Comparison of ENCODE assay signal across 13 cellular contexts in the genomic region with DNA sequence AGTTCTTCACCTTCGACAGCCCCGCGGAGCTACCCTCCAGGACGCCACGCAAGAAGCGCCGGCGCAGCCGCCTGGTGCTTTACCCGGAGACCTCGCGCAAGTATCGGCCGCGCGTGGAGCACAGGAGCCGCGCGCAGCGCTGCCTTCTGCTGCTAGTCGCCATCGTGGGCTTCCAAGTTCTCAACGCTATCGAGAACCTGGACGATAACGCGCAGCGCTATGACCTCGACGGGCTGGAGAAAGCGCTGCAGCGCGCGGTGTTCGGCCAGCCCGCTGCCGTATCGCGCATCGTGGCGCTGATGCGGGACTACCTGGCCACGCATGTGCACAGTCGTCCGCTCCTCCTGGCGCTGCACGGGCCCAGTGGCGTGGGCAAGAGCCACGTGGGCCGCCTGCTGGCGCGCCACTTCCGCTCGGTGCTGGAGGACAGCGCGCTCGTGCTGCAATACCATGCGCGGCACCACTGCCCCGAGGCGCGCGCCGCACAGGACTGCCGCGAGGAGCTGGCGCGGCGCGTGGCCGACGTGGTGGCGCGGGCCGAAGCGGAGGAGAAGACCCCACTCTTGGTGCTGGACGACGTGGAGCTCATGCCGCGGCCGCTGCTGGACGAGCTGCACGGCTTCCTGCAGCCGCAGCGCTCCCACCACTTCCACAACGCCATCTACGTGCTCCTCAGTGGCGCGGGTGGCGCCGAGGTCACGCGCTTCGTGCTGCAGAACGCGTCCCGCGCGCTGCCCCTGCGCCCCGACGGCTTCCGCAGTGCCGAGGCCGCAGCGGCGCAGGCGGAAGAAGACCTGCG. TPM values are rescaled to one million over a fixed set of nuclear protein-coding genes. Genes with fewer than 3 reads are reported as not detected.
DNase-seq lines count a peak whose midpoint lies in the region; TF ChIP-seq lines count a peak whose summit lies in the region.
"Had no signal": no experiment of that assay in that cellular context is flagged by ENCODE, and none has a peak within 500 bp of the region (broad histone marks: within the 10 kb centered on the region; RNA-seq: fewer than 3 reads in every experiment).

No MANE protein-coding gene starts in this region.

- no peak for TF ChIP-seq EP300 in stomach (IDR thresholded peaks at IDR 0.05)

- peak overlapping the region; percentile 69; the same call in 1 of the 2 replicates for H3K4me3 ChIP-seq in GM12864 (ENCODE audit: low read depth, low read length)
- peak overlapping the region; percentile 4 for H3K4me3 ChIP-seq in astrocyte of the spinal cord (ENCODE audit: low read depth, low read length)
- H3K4me3 ChIP-seq in kidney epithelial cell (ENCODE audit: low read depth, low read length) = peak overlapping the region; percentile 61
- H3K4me3 ChIP-seq in stomach = peak overlapping the region; percentile 47 to 66 (median 56)

- H3K27ac ChIP-seq in stomach = peak overlapping the region in 3 of 5 donors; percentile 88 to 95 (median 95)

- in situ Hi-C loops in astrocyte of the spinal cord (cut with HindIII; ENCODE audit: low sequenced_read_pairs) = no loop called here

- WGBS in stomach, 5 donors = 90 to 94% (median 91%) methylated on average over 34 to 109 of the region's 109 CpGs

- TF ChIP-seq POLR2A in stomach (IDR thresholded peaks at IDR 0.05) = no peak

- no peaks in the 10 kb centered on the region for H3K27me3 ChIP-seq in kidney epithelial cell (ENCODE audit: control insufficient read depth, insufficient read depth, low read length)
- H3K27me3 ChIP-seq in stomach = peaks cover 0 to 58% (median 0%) of the 10 kb centered on the region in 3 donors

- H3K36me3 ChIP-seq in kidney epithelial cell (ENCODE audit: control insufficient read depth, insufficient read depth, low read length) (peaks cover 1% of the 10 kb centered on the region), stomach (peaks cover 21 to 55% (median 40%) of the 10 kb centered on the region in 4 donors)

- TF ChIP-seq CTCF in GM12864 (IDR thresholded peaks at IDR 0.05; ENCODE audit: low read depth, low read length, missing control alignments) (no peak), astrocyte of the spinal cord (IDR thresholded peaks at IDR 0.05; ENCODE audit: low read depth, low read length) (no peak), kidney epithelial cell (IDR thresholded peaks at IDR 0.05; ENCODE audit: insufficient read depth, low read length, poor library complexity, severe bottlenecking) (no peak), stomach (IDR thresholded peaks at IDR 0.05) (no peak)

- H3K9me3 ChIP-seq in stomach = no peaks in the 10 kb centered on the region

- DNase-seq in GM12864 (ENCODE audit: low read depth) (no peak), astrocyte of the spinal cord (ENCODE audit: low read depth, low spot score) (no peak), kidney epithelial cell (ENCODE audit: low read depth) (no peak), stomach (no peak), inferior parietal cortex (ENCODE audit: extremely low spot score) (no peak), hepatic stellate cell (ENCODE audit: low spot score) (no peak)
- no peak for DNase-seq in activated T-cell treated with anti-CD3 and anti-CD28 coated beads, Interleukin-2, amount 50 U/mL, for 1 hour
- DNase-seq: immature natural killer cell; naive B cell; NCI-H187; SIG-M5; stimulated activated naive CD8-positive, alpha-beta T cell treated with anti-CD3 and anti-CD28 coated beads, Interleukin-15, amount 100 ng/mL, for 72 hours had no signal

- intact Hi-C loops in stomach (cut with DNase I; ENCODE audit: low total_unique reads) = no loop called here

- H3K4me1 ChIP-seq in stomach = peaks cover 60 to 82% (median 71%) of the 10 kb centered on the region in 4 donors

RNA-seq across cellular contexts. Expression of a gene that starts 1.6 kb away (rescaled TPM):
- total RNA-seq in kidney epithelial cell = 33.5 and 50.3 TPM in 2 replicates
- total RNA-seq in stomach = 100 to 1,000 TPM in 1 of 5 donors, 10 to 100 TPM in 3, 1 to 10 TPM in 1; 9.9 to 180 (median 29.9) TPM
- 1 to 10 TPM; 5.9 to 8.9 (median 6.0) TPM for polyA plus RNA-seq in stomach

RNA-seq across cellular contexts. Expression of a gene that starts 23.0 kb away (rescaled TPM):
- 8.4 and 11.4 TPM in 2 replicates for total RNA-seq in kidney epithelial cell
- 100 to 1,000 TPM in 1 of 5 donors, 10 to 100 TPM in 2, 1 to 10 TPM in 2; 1.2 to 323 (median 14.6) TPM for total RNA-seq in stomach
- 1 to 10 TPM; 1.5 to 2.7 (median 2.0) TPM for polyA plus RNA-seq in stomach

RNA-seq across cellular contexts. Expression of a gene that starts 24.0 kb away (rescaled TPM):
- total RNA-seq in kidney epithelial cell (47.3 and 67.0 TPM in 2 replicates), stomach (100 to 1,000 TPM in 1 of 5 donors, 10 to 100 TPM in 4; 11.2 to 134 (median 44.9) TPM)
- polyA plus RNA-seq in stomach = 10 to 100 TPM; 29.0 to 38.0 (median 34.2) TPM

RNA-seq across cellular contexts. Expression of a gene that starts 28.0 kb away (rescaled TPM):
- not detected in 2 replicates for total RNA-seq in kidney epithelial cell
- not detected for total RNA-seq in stomach
- not detected for polyA plus RNA-seq in stomach
- total RNA-seq: activated CD8-positive, alpha-beta memory T cell treated with anti-CD3 and anti-CD28 coated beads for 36 hours had no signal
- polyA plus RNA-seq: immature natural killer cell had no signal

RNA-seq across cellular contexts. Expression of a gene that starts 38.0 kb away (rescaled TPM):
- total RNA-seq in kidney epithelial cell = 262 and 275 TPM in 2 replicates
- 100 to 1,000 TPM in 4 of 5 donors, 10 to 100 TPM in 1; 69.4 to 170 (median 115) TPM for total RNA-seq in stomach
- 100 to 1,000 TPM; 188 to 292 (median 215) TPM for polyA plus RNA-seq in stomach

Comparison
In these comparisons a context has a peak if more than half of its experiments do, and no peak if none do; other contexts are left out.
1. H3K4me3 ChIP-seq: peak in every context shown above with its lines; median percentile 69 in GM12864; 61 in kidney epithelial cell; 56 in stomach; 4 in astrocyte of the spinal cord.